Comparison of ENCODE assay signal across 20 cellular contexts in genomic region chr6:7905416-7905815, GRCh38. TPM values are rescaled to one million over a fixed set of nuclear protein-coding genes. Genes with fewer than 3 reads are reported as not detected.
DNase-seq lines count a peak whose midpoint lies in the region; ATAC-seq and TF ChIP-seq lines count a peak whose summit lies in the region.
"Had no signal": no experiment of that assay in that cellular context is flagged by ENCODE, and none has a peak within 500 bp of the region (broad histone marks: within the 10 kb centered on the region; RNA-seq: fewer than 3 reads in every experiment).

No MANE protein-coding gene starts in this region.

- in situ Hi-C loops in G401 (cut with HindIII; ENCODE audit: low sequenced_read_pairs) = no loop called here

- H3K4me3 ChIP-seq in left ventricle myocardium inferior (no peak overlapping the region), right atrium auricular region (no peak overlapping the region), fibroblast of the aortic adventitia (ENCODE audit: low read depth, low read length) (no peak overlapping the region)
- H3K4me3 ChIP-seq: MG63, Peyer's patch had no signal

- no peaks in the 10 kb centered on the region for H3K9me3 Mint-ChIP-seq in stimulated activated naive B cell treated with anti-CD40 and anti-IgM and Interleukin-4, amounts not matched to agents 10 μg/mL and 1 μg/mL and 100 μg/mL, for 72 hours
- H3K9me3 Mint-ChIP-seq: CD14-positive monocyte, HFFc6 had no signal

- H3K4me3 Mint-ChIP-seq in stimulated activated naive B cell treated with anti-CD40 and anti-IgM and Interleukin-4, amounts not matched to agents 10 μg/mL and 1 μg/mL and 100 μg/mL, for 72 hours = no peak overlapping the region
- H3K4me3 Mint-ChIP-seq: CD14-positive monocyte, HFFc6 had no signal

- H3K27me3 Mint-ChIP-seq in stimulated activated naive B cell treated with anti-CD40 and anti-IgM and Interleukin-4, amounts not matched to agents 10 μg/mL and 1 μg/mL and 100 μg/mL, for 72 hours = no peaks in the 10 kb centered on the region

- H3K27me3 ChIP-seq in left ventricle myocardium inferior (ENCODE audit: low read depth) (no peaks in the 10 kb centered on the region), right atrium auricular region (no peaks in the 10 kb centered on the region)
- H3K27me3 ChIP-seq: MG63, Peyer's patch had no signal

- TF ChIP-seq CTCF in left ventricle myocardium inferior (IDR thresholded peaks at IDR 0.05; ENCODE audit: borderline replicate concordance) (no peak), right atrium auricular region (IDR thresholded peaks at IDR 0.05) (no peak), fibroblast of the aortic adventitia (IDR thresholded peaks at IDR 0.05; ENCODE audit: insufficient read depth, low read length) (no peak)

- no peak for DNase-seq in left ventricle myocardium inferior
- DNase-seq in right atrium auricular region (ENCODE audit: low spot score) = no peak
- DNase-seq in amniotic epithelial cell (ENCODE audit: low read depth) = peak; percentile 77
- DNase-seq in fibroblast of the aortic adventitia (ENCODE audit: low read depth) = peak; percentile 57
- DNase-seq in stimulated activated naive B cell treated with anti-CD40 and anti-IgM and Interleukin-4, amounts not matched to agents 10 μg/mL and 1 μg/mL and 100 μg/mL, for 72 hours = no peak
- no peak for DNase-seq in G401 (ENCODE audit: low spot score)
- no peak for DNase-seq in SKM-1 treated with dmso at 0.1 percent for 144 hours (lab: John Stamatoyannopoulos, UW; ENCODE audit: unreplicated experiment)
- DNase-seq: Caco-2, HFFc6, KBM-7, MG63, NCI-H1105 treated with DMSO at 0.1 percent for 48 hours, NCI-H1930, NCI-H2171, NCI-H82, Peyer's patch, Right ventricle myocardium superior had no signal

- H3K4me1 Mint-ChIP-seq in stimulated activated naive B cell treated with anti-CD40 and anti-IgM and Interleukin-4, amounts not matched to agents 10 μg/mL and 1 μg/mL and 100 μg/mL, for 72 hours = peaks cover 38 to 48% of the 10 kb centered on the region in 2 donors

- no peaks in the 10 kb centered on the region for H3K9me3 ChIP-seq in left ventricle myocardium inferior (replicated peaks)
- no peaks in the 10 kb centered on the region for H3K9me3 ChIP-seq in right atrium auricular region
- H3K9me3 ChIP-seq: Caco-2, MG63, Peyer's patch had no signal

- H3K36me3 ChIP-seq in left ventricle myocardium inferior (peaks cover 42% of the 10 kb centered on the region), right atrium auricular region (peaks cover 41% of the 10 kb centered on the region)

- intact Hi-C loops in left ventricle myocardium inferior (cut with micrococcal nuclease) = no loop called here

- no peak for ATAC-seq in stimulated activated naive B cell treated with anti-CD40 and anti-IgM and Interleukin-4, amounts not matched to agents 10 μg/mL and 1 μg/mL and 100 μg/mL, for 72 hours (replicated peaks)
- ATAC-seq in HG03457 (IDR thresholded peaks at IDR 0.05; ENCODE audit: unreplicated experiment) = no peak

- H3K27ac ChIP-seq in left ventricle myocardium inferior (replicated peaks) (peak overlapping the region; percentile 53), right atrium auricular region (no peak overlapping the region)
- H3K27ac ChIP-seq: HL-60, Peyer's patch had no signal

- H3K36me3 Mint-ChIP-seq in stimulated activated naive B cell treated with anti-CD40 and anti-IgM and Interleukin-4, amounts not matched to agents 10 μg/mL and 1 μg/mL and 100 μg/mL, for 72 hours = peaks cover 37 to 50% of the 10 kb centered on the region in 2 donors

- H3K4me1 ChIP-seq in left ventricle myocardium inferior = peaks cover 76% of the 10 kb centered on the region
- peaks cover 0 to 32% of the 10 kb centered on the region in 2 donors for H3K4me1 ChIP-seq in right atrium auricular region

- H3K27ac Mint-ChIP-seq in stimulated activated naive B cell treated with anti-CD40 and anti-IgM and Interleukin-4, amounts not matched to agents 10 μg/mL and 1 μg/mL and 100 μg/mL, for 72 hours = peak overlapping the region; percentile 67

RNA-seq across cellular contexts. Expression of gene TXNDC5, which starts 5.2 kb away (rescaled TPM):
- total RNA-seq in left ventricle myocardium inferior = 48.2 TPM
- total RNA-seq in right atrium auricular region = 10 to 100 TPM; 71.3 to 82.0 TPM
- 207 and 333 TPM in 2 replicates for total RNA-seq in fibroblast of the aortic adventitia (ENCODE audit: low replicate concordance)
- total RNA-seq in G401 (2014; rRNA removed; shearing (Covaris generic)) = 250 and 311 TPM in 2 replicates

Comparison
In these comparisons a context has a peak if more than half of its experiments do, and no peak if none do; other contexts are left out.
1. DNase-seq: peak in amniotic epithelial cell (single experiment) and fibroblast of the aortic adventitia (single experiment); none in left ventricle myocardium inferior (single experiment), right atrium auricular region (single experiment), stimulated activated naive B cell treated with anti-CD40 and anti-IgM and Interleukin-4, amounts not matched to agents 10 μg/mL and 1 μg/mL and 100 μg/mL, for 72 hours (single experiment), G401 (single experiment) and SKM-1 treated with dmso at 0.1 percent for 144 hours (single experiment).